ENCODE assay signal across 27 cellular contexts in genomic region chr16:21722771-21723460, GRCh38. TPM values are rescaled to one million over a fixed set of nuclear protein-coding genes. Genes with fewer than 3 reads are reported as not detected.
"Had no signal": no experiment of that assay in that cellular context is flagged by ENCODE, and none has a peak within 500 bp of the region (broad histone marks: within the 10 kb centered on the region; RNA-seq: fewer than 3 reads in every experiment).

No MANE protein-coding gene starts in this region.

- H3K4me3 ChIP-seq: K562, SK-N-MC had no signal

- DNase-seq: activated B cell treated with CpG ODN at 0.5 μM for 24 hours; activated CD4-positive, alpha-beta memory T cell treated with anti-CD3 and anti-CD28 coated beads for 36 hours; activated CD4-positive, alpha-beta T cell treated with anti-CD3 and anti-CD28 coated beads, Interleukin-2, amount 10 ng/mL, durations not matched to agents 7 days and 5 days; activated CD8-positive, alpha-beta memory T cell treated with anti-CD3 and anti-CD28 coated beads for 24 hours; activated effector memory CD4-positive, alpha-beta T cell treated with anti-CD3 and anti-CD28 coated beads, Interleukin-2, amount 50 U/mL, for 16 hours; activated naive CD4-positive, alpha-beta T cell treated with Interleukin-2 at 50 U/mL for 16 hours; activated T-cell treated with anti-CD3 and anti-CD28 coated beads, Interleukin-2, amount 50 U/mL, for 4 hours; amygdala; Karpas-422; NCI-H1105 treated with DMSO at 0.1 percent for 48 hours; NCI-H1436 treated with DMSO at 0.1 percent for 48 hours; NCI-H2029; NCI-H2107; NCI-H524; NK-92 treated with Interleukin-12 subunit alpha and Interleukin-12 subunit beta, amount 100 ng/mL, for 24 hours; PC-3; T-cell; T-helper 2 cell; T1000 had no signal

- H3K27me3 Mint-ChIP-seq: activated B cell treated with CpG ODN at 0.5 μM for 24 hours; central memory CD8-positive, alpha-beta T cell had no signal

- H3K4me1 Mint-ChIP-seq: brain; central memory CD8-positive, alpha-beta T cell had no signal

- H3K9me3 Mint-ChIP-seq: activated T-cell treated with anti-CD3 and anti-CD28 coated beads, Interleukin-2, amount 50 U/mL, for 4 hours; central memory CD8-positive, alpha-beta T cell; T-cell had no signal

- H3K4me3 Mint-ChIP-seq: activated B cell treated with CpG ODN at 0.5 μM for 24 hours; activated CD4-positive, alpha-beta memory T cell treated with anti-CD3 and anti-CD28 coated beads for 36 hours; activated CD4-positive, alpha-beta T cell treated with anti-CD3 and anti-CD28 coated beads, Interleukin-2, amount 10 ng/mL, durations not matched to agents 7 days and 5 days; activated naive CD8-positive, alpha-beta T cell; activated T-cell treated with anti-CD3 and anti-CD28 coated beads, Interleukin-2, amount 50 U/mL, for 4 hours; brain; central memory CD8-positive, alpha-beta T cell; T-cell had no signal

- FAIRE-seq: astrocyte, K562, RCC 7860, TTC549 had no signal

- H3K36me3 Mint-ChIP-seq: activated CD4-positive, alpha-beta memory T cell treated with anti-CD3 and anti-CD28 coated beads for 36 hours; activated naive CD8-positive, alpha-beta T cell; brain; T-cell had no signal

- H3K27ac ChIP-seq: SK-N-MC had no signal

- H3K27ac Mint-ChIP-seq: activated B cell treated with CpG ODN at 0.5 μM for 24 hours; activated CD4-positive, alpha-beta memory T cell treated with anti-CD3 and anti-CD28 coated beads for 36 hours; activated CD4-positive, alpha-beta T cell treated with anti-CD3 and anti-CD28 coated beads, Interleukin-2, amount 10 ng/mL, durations not matched to agents 7 days and 5 days; activated naive CD8-positive, alpha-beta T cell; brain; T-cell had no signal

RNA-seq across cellular contexts. Expression of gene OTOA, which starts 59.1 kb away (rescaled TPM):
- total RNA-seq: activated CD4-positive, alpha-beta memory T cell treated with anti-CD3 and anti-CD28 coated beads for 36 hours; activated T-cell treated with anti-CD3 and anti-CD28 coated beads, Interleukin-2, amount 50 U/mL, for 4 hours; K562; PC-3 had no signal
